Comparison of ENCODE assay signal across 1 cellular context in genomic region chr7:40566879-40567278, GRCh38.
TF ChIP-seq lines count a peak whose summit lies in the region.

No MANE protein-coding gene starts in this region.

TF ChIP-seq in SK-N-SH, 30 proteins besides CTCF, POLR2A, EP300 and RAD21 (continued from another document):
- TF ChIP-seq MEF2A (IDR thresholded peaks at IDR 0.05; ENCODE audit: borderline replicate concordance, low read depth) (no peak), SIN3A (IDR thresholded peaks at IDR 0.05; ENCODE audit: borderline replicate concordance, low read depth, low read length) (no peak), POLR2AphosphoS5 (IDR thresholded peaks at IDR 0.05; ENCODE audit: low read depth, low read length) (no peak), GATA2 (CRISPR knock-in tag; IDR thresholded peaks at IDR 0.05) (no peak), JUND (IDR thresholded peaks at IDR 0.05) (no peak), NRF1 (IDR thresholded peaks at IDR 0.05; ENCODE audit: low read depth, low read length) (no peak), TEAD4 (IDR thresholded peaks at IDR 0.05; ENCODE audit: borderline replicate concordance, insufficient read depth) (no peak), PBX3 (IDR thresholded peaks at IDR 0.05) (no peak), FOXJ3 (CRISPR knock-in tag; IDR thresholded peaks at IDR 0.05) (no peak)
